2 cellular contexts compared by ENCODE assay signal in genomic region chr3:30496496-30496966, GRCh38.
TF ChIP-seq lines count a peak whose summit lies in the region.

No MANE protein-coding gene starts in this region.

TF ChIP-seq in HCT116, 20 proteins besides CTCF, POLR2A, EP300 and RAD21:
- no peak for TF ChIP-seq REST (IDR thresholded peaks at IDR 0.05; ENCODE audit: low read depth)
- 0 out of 2 replicates have a peak, but pooled peaks have one; percentile 10 for TF ChIP-seq FOSL1 (IDR thresholded peaks at IDR 0.05; ENCODE audit: low read depth)
- 0 out of 2 replicates have a peak, but pooled peaks have one; percentile 16 for TF ChIP-seq JUND (IDR thresholded peaks at IDR 0.05)

TF ChIP-seq in WTC11, 78 proteins besides CTCF, POLR2A, EP300 and RAD21 (continued from another document):
- TF ChIP-seq PREB (CRISPR knock-in tag; IDR thresholded peaks at IDR 0.05; ENCODE audit: borderline replicate concordance) (no peak), MXD4 (CRISPR knock-in tag; IDR thresholded peaks at IDR 0.05; ENCODE audit: borderline replicate concordance) (no peak), EMX1 (CRISPR knock-in tag; IDR thresholded peaks at IDR 0.05) (no peak), TEAD1 (CRISPR knock-in tag; IDR thresholded peaks at IDR 0.05) (no peak), ZNF416 (CRISPR knock-in tag; IDR thresholded peaks at IDR 0.05) (no peak), ZNF219 (CRISPR knock-in tag; IDR thresholded peaks at IDR 0.05; ENCODE audit: borderline replicate concordance) (no peak)
